11 cellular contexts compared by ENCODE assay signal in genomic region chr1:115088115-115088794, GRCh38. TPM values are rescaled to one million over a fixed set of nuclear protein-coding genes. Genes with fewer than 3 reads are reported as not detected.
A peak's percentile ranks its signal among the peaks of the same experiment; 100 is the strongest.
DNase-seq lines count a peak whose midpoint lies in the region; ATAC-seq, FAIRE-seq and TF ChIP-seq lines count a peak whose summit lies in the region.
"Had no signal": no experiment of that assay in that cellular context is flagged by ENCODE, and none has a peak within 500 bp of the region (broad histone marks: within the 10 kb centered on the region; RNA-seq: fewer than 3 reads in every experiment).

No MANE protein-coding gene starts in this region.

- H3K27ac ChIP-seq in ascending aorta (peak overlapping the region; percentile 95 to 99), mucosa of rectum (ENCODE audit: low read depth in 2 of 2, low read length in 2 of 2) (peak overlapping the region; percentile 47 to 68), Karpas-422 (ENCODE audit: low read length) (no peak overlapping the region)

- no peak for DNase-seq in activated naive CD4-positive, alpha-beta T cell treated with anti-CD3 and anti-CD28 coated beads, Interleukin-2, amount 50 U/mL, for 72 hours (ENCODE audit: low spot score in 2 of 2)
- DNase-seq in ascending aorta (ENCODE audit: low spot score in 2 of 2), result no peak
- DNase-seq in type B pancreatic cell (ENCODE audit: extremely low spot score, unreplicated experiment), result no peak
- DNase-seq in D721Med (ENCODE audit: insufficient read length, low spot score), result no peak
- no peak for DNase-seq in Karpas-422
- DNase-seq in RKO (ENCODE audit: low spot score), result no peak

- no peaks in the 10 kb centered on the region for H3K9me2 ChIP-seq in Karpas-422 (replicated peaks; ENCODE audit: insufficient read depth, low read length)

- H3K27me3 ChIP-seq in ascending aorta, result no peaks in the 10 kb centered on the region
- H3K27me3 ChIP-seq in mucosa of rectum (ENCODE audit: control insufficient read depth in 2 of 2, insufficient read depth in 2 of 2, low read length in 2 of 2), result no peaks in the 10 kb centered on the region
- no peaks in the 10 kb centered on the region for H3K27me3 ChIP-seq in Karpas-422 (ENCODE audit: low read length)

- peak overlapping the region; percentile 81 for H3K4me3 Mint-ChIP-seq in activated naive CD4-positive, alpha-beta T cell treated with anti-CD3 and anti-CD28 coated beads, Interleukin-2, amount 50 U/mL, for 24 hours
- H3K4me3 Mint-ChIP-seq in type B pancreatic cell, result peak overlapping the region; percentile 86

- H3K36me3 ChIP-seq in ascending aorta (no peaks in the 10 kb centered on the region), mucosa of rectum (ENCODE audit: control insufficient read depth in 2 of 2, insufficient read depth in 2 of 2, low read length in 2 of 2) (no peaks in the 10 kb centered on the region), Karpas-422 (ENCODE audit: insufficient read depth, low read length) (no peaks in the 10 kb centered on the region)

- H3K4me3 ChIP-seq in ascending aorta, result peak overlapping the region; percentile 84 to 90
- peak overlapping the region in 1 of 2 donors; percentile 76 for H3K4me3 ChIP-seq in mucosa of rectum (ENCODE audit: low read length in 2 of 2)
- no peak overlapping the region for H3K4me3 ChIP-seq in Karpas-422 (ENCODE audit: low read length)

- no peak overlapping the region for H3K27ac Mint-ChIP-seq in activated naive CD4-positive, alpha-beta T cell treated with anti-CD3 and anti-CD28 coated beads, Interleukin-2, amount 50 U/mL, for 24 hours
- peak overlapping the region in 1 of 2 donors; percentile 33 for H3K27ac Mint-ChIP-seq in activated naive CD4-positive, alpha-beta T cell treated with anti-CD3 and anti-CD28 coated beads, Interleukin-2, amount 50 U/mL, for 72 hours
- peak overlapping the region; percentile 75 for H3K27ac Mint-ChIP-seq in type B pancreatic cell

- no peaks in the 10 kb centered on the region for H4K20me1 ChIP-seq in Karpas-422 (ENCODE audit: insufficient read depth, low read depth, low read length)

- no peaks in the 10 kb centered on the region for H3K36me3 Mint-ChIP-seq in activated naive CD4-positive, alpha-beta T cell treated with anti-CD3 and anti-CD28 coated beads, Interleukin-2, amount 50 U/mL, for 24 hours
- H3K36me3 Mint-ChIP-seq in activated naive CD4-positive, alpha-beta T cell treated with anti-CD3 and anti-CD28 coated beads, Interleukin-2, amount 50 U/mL, for 72 hours, result no peaks in the 10 kb centered on the region
- H3K36me3 Mint-ChIP-seq in type B pancreatic cell, result no peaks in the 10 kb centered on the region

- no peak overlapping the region for H2AFZ ChIP-seq in Karpas-422 (ENCODE audit: low read length)

- no peaks in the 10 kb centered on the region for H3K27me3 Mint-ChIP-seq in activated naive CD4-positive, alpha-beta T cell treated with anti-CD3 and anti-CD28 coated beads, Interleukin-2, amount 50 U/mL, for 24 hours
- H3K27me3 Mint-ChIP-seq in type B pancreatic cell, result peaks cover 30% of the 10 kb centered on the region

- H3K79me2 ChIP-seq in Karpas-422 (ENCODE audit: low read length), result no peaks in the 10 kb centered on the region

- TF ChIP-seq CTCF in ascending aorta (IDR thresholded peaks at IDR 0.05) (no peak), type B pancreatic cell (conservative IDR thresholded peaks at IDR 0.05) (no peak), D721Med (IDR thresholded peaks at IDR 0.05; ENCODE audit: insufficient read depth, missing control alignments) (no peak)

- H3K4me1 Mint-ChIP-seq in activated naive CD4-positive, alpha-beta T cell treated with anti-CD3 and anti-CD28 coated beads, Interleukin-2, amount 50 U/mL, for 24 hours, result peaks cover 43% of the 10 kb centered on the region
- H3K4me1 Mint-ChIP-seq in type B pancreatic cell (ENCODE audit: unreplicated experiment), result peaks cover 35% of the 10 kb centered on the region

- no peaks in the 10 kb centered on the region for H3K9me3 ChIP-seq in ascending aorta
- no peaks in the 10 kb centered on the region for H3K9me3 ChIP-seq in mucosa of rectum (ENCODE audit: control insufficient read depth in 2 of 2, low read length in 2 of 2)
- H3K9me3 ChIP-seq in Karpas-422 (ENCODE audit: low read length), result no peaks in the 10 kb centered on the region

- no peak overlapping the region for H3K4me2 ChIP-seq in Karpas-422 (ENCODE audit: low read depth, low read length, poor library complexity, severe bottlenecking)

- H3K4me1 ChIP-seq in ascending aorta (peaks cover 7 to 31% of the 10 kb centered on the region in 2 donors), mucosa of rectum (ENCODE audit: control insufficient read depth in 2 of 2, insufficient read depth in 2 of 2, low read length in 2 of 2) (peaks cover 5 to 10% of the 10 kb centered on the region in 2 donors), Karpas-422 (ENCODE audit: low read length) (no peaks in the 10 kb centered on the region)

- H3K9ac ChIP-seq in mucosa of rectum (ENCODE audit: low read depth in 1 of 2, low read length in 2 of 2), result no peak overlapping the region
- H3K9ac ChIP-seq in Karpas-422 (ENCODE audit: low read length), result no peak overlapping the region

- no peaks in the 10 kb centered on the region for H3K9me3 Mint-ChIP-seq in activated naive CD4-positive, alpha-beta T cell treated with anti-CD3 and anti-CD28 coated beads, Interleukin-2, amount 50 U/mL, for 24 hours
- H3K9me3 Mint-ChIP-seq in activated naive CD4-positive, alpha-beta T cell treated with anti-CD3 and anti-CD28 coated beads, Interleukin-2, amount 50 U/mL, for 72 hours, result peaks cover 0 to 7% of the 10 kb centered on the region in 2 donors
- no peaks in the 10 kb centered on the region for H3K9me3 Mint-ChIP-seq in type B pancreatic cell

- no peak for ATAC-seq in activated naive CD4-positive, alpha-beta T cell treated with anti-CD3 and anti-CD28 coated beads, Interleukin-2, amount 50 U/mL, for 72 hours

- intact Hi-C loops in ascending aorta (cut with DNase I), result loop anchor here (2.0 to 10.0 kb wide), 2 partner anchors 15 to 413 kb away; partner anchors contain the start of gene DENND2C

- no peak for FAIRE-seq in D721Med (lab: Jason Lieb, UNC)
- FAIRE-seq: islet of Langerhans, urothelium cell line had no signal

RNA-seq across cellular contexts. Expression of gene TSPAN2, which starts 1.0 kb away (rescaled TPM):
- total RNA-seq in activated naive CD4-positive, alpha-beta T cell treated with anti-CD3 and anti-CD28 coated beads, Interleukin-2, amount 50 U/mL, for 72 hours, result 1 to 10 TPM in 1 of 2 donors, under 1 TPM in 1; 0.43 to 1.0 TPM
- total RNA-seq in ascending aorta (10.9 TPM), type B pancreatic cell (ENCODE audit: low replicate concordance) (29.6 and 32.4 TPM in 2 replicates)
- not detected in 2 replicates for total RNA-seq in Karpas-422 (2014; rRNA removed; shearing (Covaris generic); ENCODE audit: low replicate concordance)

RNA-seq across cellular contexts. Expression of gene TSHB, which starts 58.6 kb away (rescaled TPM):
- not detected for total RNA-seq in activated naive CD4-positive, alpha-beta T cell treated with anti-CD3 and anti-CD28 coated beads, Interleukin-2, amount 50 U/mL, for 72 hours
- total RNA-seq in ascending aorta, result not detected
- not detected in 2 replicates for total RNA-seq in type B pancreatic cell (ENCODE audit: low replicate concordance)
- total RNA-seq in Karpas-422 (2014; rRNA removed; shearing (Covaris generic); ENCODE audit: low replicate concordance), result not detected in 2 replicates
- total RNA-seq: cerebellum had no signal
